11 cellular contexts compared by ENCODE assay signal in the genomic region with DNA sequence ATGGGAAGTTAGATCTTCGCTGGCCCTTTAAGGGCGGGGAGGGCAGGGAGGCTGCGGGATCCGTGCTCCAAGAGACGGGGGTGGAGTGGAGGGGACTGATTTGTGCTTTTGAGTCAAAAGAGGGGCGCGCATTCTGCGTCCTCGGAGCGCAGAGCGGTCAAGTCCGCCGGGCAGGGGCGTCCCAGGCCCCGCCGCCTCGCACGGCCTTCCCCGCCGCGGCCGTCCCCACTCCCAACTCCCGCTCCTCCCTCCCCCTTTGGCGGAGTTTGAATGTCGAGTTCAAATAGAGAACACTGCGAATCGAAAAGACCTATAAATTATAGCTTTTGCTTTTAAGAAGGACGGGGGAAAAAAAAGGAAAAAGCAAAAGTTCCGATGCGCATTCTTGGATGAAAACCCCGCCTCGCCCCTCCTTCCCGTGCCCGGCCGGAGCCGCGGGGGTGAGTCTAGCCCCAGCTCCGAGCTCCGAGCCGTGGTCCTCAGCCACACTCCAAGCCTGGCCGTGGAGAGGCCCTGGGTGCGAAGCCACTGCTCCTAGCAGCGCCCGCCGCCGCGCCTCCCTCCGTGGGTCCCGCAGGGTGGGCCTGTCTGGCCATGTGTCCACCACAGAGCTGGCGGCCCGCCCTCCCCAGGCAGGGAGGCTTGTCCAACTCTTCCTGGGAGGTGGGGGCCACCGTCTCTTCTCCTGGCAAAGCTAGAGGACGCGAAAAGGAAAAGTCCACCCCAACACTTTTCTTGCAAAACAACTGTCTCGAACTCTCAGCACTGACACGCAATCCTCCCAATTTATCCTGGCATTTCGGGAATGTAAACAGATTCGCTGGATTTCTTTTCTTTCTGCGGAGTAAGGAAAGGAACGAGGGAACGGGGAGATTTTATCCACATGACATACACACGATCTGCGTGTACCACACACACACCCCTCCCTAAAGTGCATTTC. TPM values are rescaled to one million over a fixed set of nuclear protein-coding genes. Genes with fewer than 3 reads are reported as not detected.
DNase-seq lines count a peak whose midpoint lies in the region; ATAC-seq and TF ChIP-seq lines count a peak whose summit lies in the region.
"Had no signal": no experiment of that assay in that cellular context is flagged by ENCODE, and none has a peak within 500 bp of the region (broad histone marks: within the 10 kb centered on the region; RNA-seq: fewer than 3 reads in every experiment).

No MANE protein-coding gene starts in this region.

- no peaks in the 10 kb centered on the region for H3K9me3 ChIP-seq in muscle layer of colon (ENCODE audit: low read length)
- H3K9me3 ChIP-seq in aorta (ENCODE audit: control insufficient read depth, low read length) = no peaks in the 10 kb centered on the region

- H3K4me1 ChIP-seq in muscle layer of colon (ENCODE audit: insufficient read depth, low read length) (peaks cover 34% of the 10 kb centered on the region), aorta (ENCODE audit: control insufficient read depth in 1 of 2, insufficient read depth in 2 of 2, low read length in 2 of 2) (no peaks in the 10 kb centered on the region)

- H3K27me3 ChIP-seq in muscle layer of colon (ENCODE audit: control insufficient read depth in 1 of 2, insufficient read depth in 2 of 2, low read length in 2 of 2) = peaks cover 56 to 72% of the 10 kb centered on the region in 2 donors
- no peaks in the 10 kb centered on the region for H3K27me3 ChIP-seq in aorta (ENCODE audit: control insufficient read depth in 1 of 2, insufficient read depth in 2 of 2, low read length in 1 of 2)

- intact Hi-C loops in aorta (cut with DNase I) = loop anchor here in 1 of 2 donors (5.0 kb wide), 1 partner anchor 199 kb away; no protein-coding TSS in a partner anchor

- H3K36me3 ChIP-seq in muscle layer of colon (ENCODE audit: insufficient read depth, low read length) (no peaks in the 10 kb centered on the region), aorta (ENCODE audit: control insufficient read depth in 1 of 2, insufficient read depth in 2 of 2, low read length in 1 of 2) (no peaks in the 10 kb centered on the region)

- peak overlapping the region in 1 of 2 donors; percentile 67 for H3K27ac ChIP-seq in coronary artery
- peak overlapping the region; percentile 12 for H3K27ac ChIP-seq in muscle layer of colon (ENCODE audit: low read depth, low read length)
- no peak overlapping the region for H3K27ac ChIP-seq in aorta (ENCODE audit: low read depth in 1 of 2, low read length in 2 of 2)
- H3K27ac ChIP-seq: KMS-11 had no signal

- DNase-seq in A172 (ENCODE audit: low spot score) (peak; percentile 21), HFF-Myc (ENCODE audit: extremely low read depth, low read depth) (peak; percentile 40), coronary artery (ENCODE audit: low spot score) (no peak), SKM-1 (lab: John Stamatoyannopoulos, UW; ENCODE audit: unreplicated experiment) (no peak), NCI-H1417 (lab: John Stamatoyannopoulos, UW) (no peak), aorta (no peak)
- DNase-seq: activated effector memory CD4-positive, alpha-beta T cell treated with anti-CD3 and anti-CD28 coated beads, Interleukin-2, amount 50 U/mL, for 16 hours; kidney glomerular epithelial cell had no signal

- peak overlapping the region; percentile 32 for H3K4me3 ChIP-seq in HFF-Myc (replicated peaks; ENCODE audit: low read depth, low read length)
- H3K4me3 ChIP-seq in coronary artery = peak overlapping the region; percentile 69
- H3K4me3 ChIP-seq in muscle layer of colon (ENCODE audit: low read depth in 1 of 2, low read length in 2 of 2) = peak overlapping the region; percentile 14 to 31
- H3K4me3 ChIP-seq in aorta (ENCODE audit: low read length in 2 of 2) = peak overlapping the region in 1 of 2 donors; percentile 15

- no peak for ATAC-seq in GM21717 (IDR thresholded peaks at IDR 0.05; ENCODE audit: unreplicated experiment)
- no peak for ATAC-seq in aorta (ENCODE audit: low FRiP score)

- TF ChIP-seq CTCF in HFF-Myc (IDR thresholded peaks at IDR 0.05; ENCODE audit: low read depth, low read length, missing control alignments) (no peak), coronary artery (IDR thresholded peaks at IDR 0.05) (no peak)

- no peak overlapping the region for H3K9ac ChIP-seq in muscle layer of colon (ENCODE audit: low read length)
- H3K9ac ChIP-seq: KMS-11 had no signal

- 12 to 17% methylated on average over 62 to 63 of the region's 63 CpGs for WGBS in aorta, 2 donors

RNA-seq across cellular contexts. Expression of a gene that starts 3.6 kb away (rescaled TPM):
- 7.9 and 8.8 TPM in 2 replicates for total RNA-seq in A172 (2014; rRNA removed; shearing (Covaris generic))
- total RNA-seq in aorta = 1 to 10 TPM; 5.3 to 6.2 TPM
- polyA plus RNA-seq in aorta = 1 to 10 TPM; 1.4 to 2.4 TPM

RNA-seq across cellular contexts. Expression of a gene that starts 15.3 kb away (rescaled TPM):
- total RNA-seq in A172 (2014; rRNA removed; shearing (Covaris generic)) = 24.7 and 27.2 TPM in 2 replicates
- total RNA-seq in aorta = 1 to 10 TPM; 1.2 to 4.5 TPM
- not detected for polyA plus RNA-seq in aorta

RNA-seq across cellular contexts. Expression of a gene that starts 46.0 kb away (rescaled TPM):
- 17.2 and 20.5 TPM in 2 replicates for total RNA-seq in A172 (2014; rRNA removed; shearing (Covaris generic))
- 10 to 100 TPM; 10.7 to 13.4 TPM for total RNA-seq in aorta
- 1 to 10 TPM; 2.5 to 8.0 TPM for polyA plus RNA-seq in aorta

Comparison
In these comparisons a context has a peak if more than half of its experiments do, and no peak if none do; other contexts are left out.
1. DNase-seq: peak in A172 (single experiment) and HFF-Myc (single experiment); none in coronary artery (single experiment), SKM-1 (single experiment), NCI-H1417 (0 of 3) and aorta (0 of 2).